17 cellular contexts compared by ENCODE assay signal in the genomic region with DNA sequence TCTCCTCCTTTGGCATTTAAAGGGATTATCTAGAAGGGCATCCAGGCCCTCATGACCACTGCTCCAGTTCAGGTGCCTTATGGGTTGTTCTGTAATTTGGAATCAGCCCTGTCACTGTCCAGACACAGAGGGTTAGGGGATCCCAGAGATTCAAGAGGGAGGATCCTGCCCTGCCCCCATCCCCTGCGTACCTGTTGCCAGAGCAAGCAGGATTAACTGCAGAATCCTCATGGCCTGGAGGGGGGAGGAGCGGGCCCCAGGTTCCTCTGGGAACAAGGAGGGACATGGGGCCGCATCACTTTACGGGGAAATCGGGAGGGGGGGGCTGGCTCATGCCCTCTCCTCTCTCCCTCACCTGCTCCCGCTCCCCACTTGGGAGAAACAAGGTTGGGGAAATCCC. TPM values are rescaled to one million over a fixed set of nuclear protein-coding genes. Genes with fewer than 3 reads are reported as not detected.
DNase-seq lines count a peak whose midpoint lies in the region; TF ChIP-seq lines count a peak whose summit lies in the region.
"Had no signal": no experiment of that assay in that cellular context is flagged by ENCODE, and none has a peak within 500 bp of the region (broad histone marks: within the 10 kb centered on the region; RNA-seq: fewer than 3 reads in every experiment).

No MANE protein-coding gene starts in this region.

- peak overlapping the region; percentile 89 for H3K27ac ChIP-seq in vagina
- H3K27ac ChIP-seq in transverse colon, result no peak overlapping the region
- no peak overlapping the region for H3K27ac ChIP-seq in ascending aorta
- H3K27ac ChIP-seq: BLaER1, RWPE1, SJCRH30 had no signal

- peaks cover 4% of the 10 kb centered on the region for H3K4me1 ChIP-seq in vagina
- H3K4me1 ChIP-seq in transverse colon, result no peaks in the 10 kb centered on the region
- H3K4me1 ChIP-seq in ascending aorta, result no peaks in the 10 kb centered on the region
- H3K4me1 ChIP-seq: BLaER1, SJCRH30 had no signal

- H3K27me3 ChIP-seq in vagina, result no peaks in the 10 kb centered on the region
- H3K27me3 ChIP-seq in transverse colon, result peaks cover 51% of the 10 kb centered on the region
- H3K27me3 ChIP-seq in ascending aorta, result no peaks in the 10 kb centered on the region

- no peak for TF ChIP-seq CTCF in epithelial cell of esophagus (IDR thresholded peaks at IDR 0.05; ENCODE audit: insufficient read depth, low read depth, low read length, missing control alignments)
- TF ChIP-seq CTCF in vagina (IDR thresholded peaks at IDR 0.05), result no peak
- TF ChIP-seq CTCF in transverse colon (IDR thresholded peaks at IDR 0.05), result no peak
- TF ChIP-seq CTCF in ascending aorta (IDR thresholded peaks at IDR 0.05), result no peak

- intact Hi-C loops in vagina (cut with DNase I), result no loop called here
- intact Hi-C loops in transverse colon (cut with DNase I; ENCODE audit: low total_unique reads), result no loop called here
- intact Hi-C loops in ascending aorta (cut with DNase I), result no loop called here

- H3K36me3 ChIP-seq in vagina (no peaks in the 10 kb centered on the region), transverse colon (no peaks in the 10 kb centered on the region), ascending aorta (no peaks in the 10 kb centered on the region)
- H3K36me3 ChIP-seq: BLaER1, SJCRH30 had no signal

- H3K9me3 ChIP-seq in vagina (no peaks in the 10 kb centered on the region), transverse colon (no peaks in the 10 kb centered on the region), ascending aorta (no peaks in the 10 kb centered on the region)
- H3K9me3 ChIP-seq: BLaER1, SJCRH30 had no signal

- no peak for TF ChIP-seq POLR2A in vagina (IDR thresholded peaks at IDR 0.05)
- TF ChIP-seq POLR2A in transverse colon (IDR thresholded peaks at IDR 0.05), result no peak

- peak overlapping the region; percentile 34 for H3K4me3 ChIP-seq in epithelial cell of esophagus (ENCODE audit: low read length)
- peak overlapping the region; percentile 10 to 46 for H3K4me3 ChIP-seq in vagina
- no peak overlapping the region for H3K4me3 ChIP-seq in transverse colon
- no peak overlapping the region for H3K4me3 ChIP-seq in ascending aorta
- H3K4me3 ChIP-seq: BLaER1, K562, SJCRH30 had no signal

- in situ Hi-C loops in transverse colon (cut with MboI; ENCODE audit: low pct_ligation_motif_present in 1 of 4, low pct_unique_long_range_greater_than_20kb in 1 of 4, low sequenced_read_pairs in 3 of 4) (no loop called here), KBM-7 (cut with MboI; ENCODE audit: low pct_unique_long_range_greater_than_20kb, low sequenced_read_pairs) (no loop called here)

- DNase-seq in NCI-H510A treated with DMSO at 0.1 percent for 48 hours (lab: John Stamatoyannopoulos, UW), result peak; percentile 18
- no peak for DNase-seq in NCI-H510A (lab: John Stamatoyannopoulos, UW)
- peak; percentile 30 for DNase-seq in NCI-H2107 (lab: John Stamatoyannopoulos, UW)
- DNase-seq in epithelial cell of esophagus (ENCODE audit: low read depth), result no peak
- no peak for DNase-seq in vagina (ENCODE audit: extremely low spot score in 2 of 2)
- DNase-seq in transverse colon, result no peak
- DNase-seq in ascending aorta (ENCODE audit: low spot score in 2 of 2), result no peak
- no peak for DNase-seq in KBM-7
- DNase-seq: CD8-positive, alpha-beta memory T cell; H9; NCI-H1417 treated with DMSO at 0.1 percent for 48 hours; NCI-H1930; SJCRH30; SW 1271 had no signal

- TF ChIP-seq EP300 in transverse colon (IDR thresholded peaks at IDR 0.05; ENCODE audit: low read depth), result no peak

- 65% methylated on average over 6 of the region's 6 CpGs; no CpG with 5 or more reads in 1 of the 2 donors for WGBS in transverse colon (ENCODE audit: low coverage in 1 of 2), 2 donors

RNA-seq across cellular contexts. Expression of a gene that starts 1.0 kb away (rescaled TPM):
- total RNA-seq in vagina (103 TPM), transverse colon (under 1 TPM in 2 of 4 donors, not detected in 2; 0.55 to 0.79 TPM), ascending aorta (not detected)
- total RNA-seq: CD8-positive, alpha-beta memory T cell; H9; K562; SJCRH30 had no signal

RNA-seq across cellular contexts. Expression of a gene that starts 5.9 kb away (rescaled TPM):
- total RNA-seq in vagina, result 54.5 TPM
- 1 to 10 TPM in 1 of 4 donors, under 1 TPM in 1, not detected in 2; 0.27 to 1.3 TPM for total RNA-seq in transverse colon
- 1.6 TPM for total RNA-seq in ascending aorta
- total RNA-seq: CD8-positive, alpha-beta memory T cell; SJCRH30 had no signal

RNA-seq across cellular contexts. Expression of a gene that starts 9.4 kb away (rescaled TPM):
- total RNA-seq in vagina (4.2 TPM), transverse colon (under 1 TPM in 1 of 4 donors, not detected in 3; 0.41 TPM), ascending aorta (not detected)
- total RNA-seq: CD8-positive, alpha-beta memory T cell; H9; K562; SJCRH30 had no signal

RNA-seq across cellular contexts. Expression of a gene that starts 24.0 kb away (rescaled TPM):
- total RNA-seq in vagina, result 16.2 TPM
- not detected for total RNA-seq in transverse colon
- total RNA-seq in ascending aorta, result not detected
- total RNA-seq: CD8-positive, alpha-beta memory T cell; SJCRH30 had no signal

RNA-seq across cellular contexts. Expression of a gene that starts 39.5 kb away (rescaled TPM):
- total RNA-seq in vagina, result 31.2 TPM
- 1 to 10 TPM in 1 of 4 donors, not detected in 3; 3.3 TPM for total RNA-seq in transverse colon
- total RNA-seq in ascending aorta, result not detected
- total RNA-seq: CD8-positive, alpha-beta memory T cell; SJCRH30 had no signal

Comparison
In these comparisons a context has a peak if more than half of its experiments do, and no peak if none do; other contexts are left out.
1. DNase-seq: peak in NCI-H510A treated with DMSO at 0.1 percent for 48 hours (single experiment) and NCI-H2107 (single experiment); none in NCI-H510A (single experiment), epithelial cell of esophagus (single experiment), vagina (0 of 2), transverse colon (single experiment), ascending aorta (0 of 2) and KBM-7 (single experiment).
2. H3K4me3 ChIP-seq: peak in epithelial cell of esophagus (single experiment) and vagina (2 of 2); none in transverse colon (0 of 4) and ascending aorta (0 of 2).
3. RNA of a gene that starts 1.0 kb away (total RNA-seq): 103 TPM in vagina (single experiment); 0.55 to 0.79 TPM in transverse colon and not detected in ascending aorta (single experiment); every median in the first group is over 10 times any median in the second.
4. RNA of a gene that starts 5.9 kb away (total RNA-seq): 54.5 TPM in vagina (single experiment); 1.6 TPM in ascending aorta (single experiment) and 0.27 to 1.3 TPM in transverse colon; every median in the first group is over 10 times any median in the second.